In the genomic region with DNA sequence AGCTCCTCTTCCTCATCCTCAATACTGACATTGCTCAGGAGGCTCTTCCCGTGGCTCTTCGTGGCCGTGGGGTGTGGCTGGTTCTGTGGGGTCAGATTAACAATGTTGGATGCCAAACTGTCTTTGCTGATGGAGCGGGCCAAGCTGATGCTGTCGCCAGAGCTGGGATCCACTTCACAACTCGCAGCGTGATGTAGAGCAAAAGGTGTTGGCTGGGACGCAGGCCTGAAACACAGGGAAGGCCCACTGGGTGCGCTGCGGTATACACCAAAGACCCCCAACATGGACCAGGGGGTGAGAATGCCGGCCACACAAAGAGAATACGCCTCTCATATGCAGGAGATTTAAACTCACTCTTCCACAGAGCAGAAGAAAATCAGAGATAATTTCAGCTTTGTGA, we compare ENCODE assay signal across 30 cellular contexts.
"Had no signal": no experiment of that assay in that cellular context is flagged by ENCODE, and none has a peak within 500 bp of the region (broad histone marks: within the 10 kb centered on the region; RNA-seq: fewer than 3 reads in every experiment).

No MANE protein-coding gene starts in this region.

- H3K27me3 Mint-ChIP-seq: activated B cell treated with CpG ODN at 0.5 μM for 24 hours; activated CD4-positive, alpha-beta memory T cell treated with anti-CD3 and anti-CD28 coated beads for 36 hours; activated CD8-positive, alpha-beta memory T cell treated with anti-CD3 and anti-CD28 coated beads, Interleukin-2, amount 10 ng/mL, durations not matched to agents 7 days and 5 days; activated naive CD8-positive, alpha-beta T cell treated with anti-CD3 and anti-CD28 coated beads for 36 hours; central memory CD8-positive, alpha-beta T cell; T-cell; T-helper 17 cell had no signal

- H3K27me3 ChIP-seq: brain microvascular endothelial cell had no signal

- H3K4me2 ChIP-seq: KMS-11 had no signal

- DNase-seq: activated B cell treated with CpG ODN at 0.5 μM for 24 hours; activated CD4-positive, alpha-beta memory T cell treated with anti-CD3 and anti-CD28 coated beads for 36 hours; activated CD4-positive, alpha-beta T cell treated with anti-CD3 and anti-CD28 coated beads for 4 hours; activated CD4-positive, alpha-beta T cell treated with anti-CD3 and anti-CD28 coated beads, Interleukin-2, amount 50 U/mL, for 1 hour; activated CD4-positive, CD25-positive, alpha-beta regulatory T cell treated with anti-CD3 and anti-CD28 coated beads, Interleukin-2, amount 50 U/mL, for 72 hours; activated CD8-positive, alpha-beta memory T cell treated with anti-CD3 and anti-CD28 coated beads for 24 hours; activated CD8-positive, alpha-beta memory T cell treated with anti-CD3 and anti-CD28 coated beads, Interleukin-2, amount 10 ng/mL, durations not matched to agents 7 days and 5 days; activated CD8-positive, alpha-beta memory T cell treated with anti-CD3 and anti-CD28 coated beads, Interleukin-2, amount 50 U/mL, for 48 hours; activated gamma-delta T cell treated with Interleukin-2 at 50 U/mL for 16 hours; activated naive CD4-positive, alpha-beta T cell treated with anti-CD3 and anti-CD28 coated beads for 36 hours; activated naive CD8-positive, alpha-beta T cell treated with anti-CD3 and anti-CD28 coated beads for 36 hours; amniotic stem cell; brain microvascular endothelial cell; MM.1S; NCI-H1092 treated with DMSO at 0.1 percent for 48 hours; NCI-H1417; NCI-H146; NCI-H187; NCI-H2029 treated with DMSO at 0.1 percent for 48 hours; NCI-H226; NCI-H446 treated with DMSO at 0.1 percent for 48 hours; NCI-H524; SIG-M5; T-cell; T-helper 17 cell had no signal

- H3K4me3 Mint-ChIP-seq: activated B cell treated with CpG ODN at 0.5 μM for 24 hours; activated CD4-positive, alpha-beta memory T cell treated with anti-CD3 and anti-CD28 coated beads for 36 hours; activated CD8-positive, alpha-beta memory T cell treated with anti-CD3 and anti-CD28 coated beads, Interleukin-2, amount 10 ng/mL, durations not matched to agents 7 days and 5 days; activated naive CD4-positive, alpha-beta T cell treated with anti-CD3 and anti-CD28 coated beads for 36 hours; activated naive CD8-positive, alpha-beta T cell treated with anti-CD3 and anti-CD28 coated beads for 36 hours; central memory CD8-positive, alpha-beta T cell; T-cell; T-helper 17 cell had no signal

- H3K27ac Mint-ChIP-seq: activated B cell treated with CpG ODN at 0.5 μM for 24 hours; activated CD4-positive, alpha-beta memory T cell treated with anti-CD3 and anti-CD28 coated beads for 36 hours; activated CD8-positive, alpha-beta memory T cell treated with anti-CD3 and anti-CD28 coated beads, Interleukin-2, amount 10 ng/mL, durations not matched to agents 7 days and 5 days; activated naive CD4-positive, alpha-beta T cell treated with anti-CD3 and anti-CD28 coated beads for 36 hours; activated naive CD8-positive, alpha-beta T cell treated with anti-CD3 and anti-CD28 coated beads for 36 hours; T-cell; T-helper 17 cell had no signal

- H3K4me1 Mint-ChIP-seq: activated B cell treated with CpG ODN at 0.5 μM for 24 hours; activated CD8-positive, alpha-beta memory T cell treated with anti-CD3 and anti-CD28 coated beads, Interleukin-2, amount 10 ng/mL, durations not matched to agents 7 days and 5 days had no signal

- H3K27ac ChIP-seq: brain microvascular endothelial cell, KMS-11, VCaP had no signal

- ATAC-seq: activated CD8-positive, alpha-beta memory T cell treated with anti-CD3 and anti-CD28 coated beads, Interleukin-2, amount 10 ng/mL, durations not matched to agents 7 days and 5 days; Panc1; SK-N-SH treated with all-trans-retinoic acid at 6 μM for 48 hours; T-cell; T-helper 17 cell had no signal

- H3K9me3 Mint-ChIP-seq: activated CD4-positive, alpha-beta memory T cell treated with anti-CD3 and anti-CD28 coated beads for 36 hours; activated naive CD8-positive, alpha-beta T cell treated with anti-CD3 and anti-CD28 coated beads for 36 hours; central memory CD8-positive, alpha-beta T cell had no signal
